In genomic region chr17:76562734-76563148, GRCh38 we compare ENCODE assay signal across 9 cellular contexts. TPM values are rescaled to one million over a fixed set of nuclear protein-coding genes. Genes with fewer than 3 reads are reported as not detected.
DNase-seq lines count a peak whose midpoint lies in the region; ATAC-seq and TF ChIP-seq lines count a peak whose summit lies in the region.
"Had no signal": no experiment of that assay in that cellular context is flagged by ENCODE, and none has a peak within 500 bp of the region (broad histone marks: within the 10 kb centered on the region; RNA-seq: fewer than 3 reads in every experiment).

No MANE protein-coding gene starts in this region.

- H3K79me2 ChIP-seq in smooth muscle cell (ENCODE audit: low read depth), result peaks cover 36% of the 10 kb centered on the region

- H3K4me1 ChIP-seq in smooth muscle cell (ENCODE audit: low read depth), result peaks cover 8% of the 10 kb centered on the region

- H3K9me3 ChIP-seq in smooth muscle cell (replicated peaks; ENCODE audit: low read depth), result no peaks in the 10 kb centered on the region

- H3K27ac ChIP-seq in smooth muscle cell (ENCODE audit: low read depth), result peak overlapping the region; percentile 36

- CTCF ChIA-PET in WTC11 (lab: Charles Lee), result no interaction called here

- peak overlapping the region; percentile 23 for H3K4me2 ChIP-seq in smooth muscle cell

- H3K4me3 Mint-ChIP-seq in WTC11, result no peak overlapping the region; the same call in 1 of the 2 replicates

- H4K20me1 ChIP-seq in smooth muscle cell (ENCODE audit: low read depth), result peaks cover 93% of the 10 kb centered on the region

- H3F3A ChIP-seq in smooth muscle cell (ENCODE audit: low read depth), result peaks cover 17% of the 10 kb centered on the region

- TF ChIP-seq CTCF in HFF-Myc (IDR thresholded peaks at IDR 0.05; ENCODE audit: low read depth, low read length, missing control alignments) (no peak), WTC11 (IDR thresholded peaks at IDR 0.05) (no peak), smooth muscle cell (IDR thresholded peaks at IDR 0.05; ENCODE audit: borderline replicate concordance, insufficient read depth, poor library complexity, severe bottlenecking) (no peak)

- DNase-seq in HFF-Myc (ENCODE audit: extremely low read depth, low read depth) (peak; percentile 88), WTC11 (ENCODE audit: low spot score) (no peak), fibroblast of peridontal ligament (ENCODE audit: extremely low read depth) (peak; percentile 90), smooth muscle cell (lab: John Stamatoyannopoulos, UW; ENCODE audit: unreplicated experiment) (no peak), NCI-H82 treated with DMSO at 0.1 percent for 48 hours (lab: John Stamatoyannopoulos, UW; ENCODE audit: unreplicated experiment) (no peak), NCI-H2171 (lab: John Stamatoyannopoulos, UW) (no peak)
- DNase-seq in activated CD4-positive, alpha-beta T cell treated with anti-CD3 and anti-CD28 coated beads, Interleukin-2, amount 50 U/mL, for 1 hour, result no peak
- DNase-seq: KG1 had no signal

- no peaks in the 10 kb centered on the region for H3K36me3 ChIP-seq in smooth muscle cell (ENCODE audit: low read depth)

- H3K9ac ChIP-seq in smooth muscle cell (ENCODE audit: low read depth), result no peak overlapping the region

- peaks cover 74% of the 10 kb centered on the region for H3K36me3 Mint-ChIP-seq in WTC11

- H3K9me3 Mint-ChIP-seq in WTC11, result no peaks in the 10 kb centered on the region

- H3K27me3 Mint-ChIP-seq in WTC11 (ENCODE audit: low read depth), result no peaks in the 10 kb centered on the region

- H2AFZ ChIP-seq in smooth muscle cell (ENCODE audit: low read depth), result no peak overlapping the region

- H3K4me1 Mint-ChIP-seq in WTC11, result peaks cover 61% of the 10 kb centered on the region

- no peaks in the 10 kb centered on the region for H3K27me3 ChIP-seq in smooth muscle cell (ENCODE audit: low read depth)

- H3K27ac Mint-ChIP-seq in WTC11, result peak overlapping the region; percentile 77

- WGBS in smooth muscle cell (ENCODE audit: low lambda C conversion rate), result 18% methylated on average over 6 of the region's 6 CpGs

- POLR2A ChIA-PET in WTC11 (lab: Charles Lee), result interaction anchor here (0.7 to 1.0 kb wide), 2 partner anchors 34 to 459 kb away, joined by 3 to 4 read pairs; partner anchors contain the start of gene EXOC7

- no peak for ATAC-seq in WTC11
- no peak for ATAC-seq in GM18511 (IDR thresholded peaks at IDR 0.05; ENCODE audit: unreplicated experiment)

- H3K4me3 ChIP-seq in HFF-Myc (replicated peaks; ENCODE audit: low read depth, low read length), result peak overlapping the region; percentile 86
- no peak overlapping the region for H3K4me3 ChIP-seq in smooth muscle cell

TF ChIP-seq in WTC11, 78 proteins besides CTCF, POLR2A, EP300 and RAD21:
- TF ChIP-seq CREM (CRISPR knock-in tag; IDR thresholded peaks at IDR 0.05), result no peak
- no peak for TF ChIP-seq ZNF416 (CRISPR knock-in tag; IDR thresholded peaks at IDR 0.05)
- no peak for TF ChIP-seq ZNF138 (CRISPR knock-in tag; conservative IDR thresholded peaks at IDR 0.05)
- TF ChIP-seq ZNF396 (CRISPR knock-in tag; IDR thresholded peaks at IDR 0.05; ENCODE audit: borderline replicate concordance), result no peak
- TF ChIP-seq KAT7 (CRISPR knock-in tag; IDR thresholded peaks at IDR 0.05; ENCODE audit: borderline replicate concordance), result no peak
- no peak for TF ChIP-seq ERG (CRISPR knock-in tag; IDR thresholded peaks at IDR 0.05)
- TF ChIP-seq TP53 (CRISPR knock-in tag; IDR thresholded peaks at IDR 0.05), result no peak
- TF ChIP-seq PRDM15 (CRISPR knock-in tag; IDR thresholded peaks at IDR 0.05), result no peak
- TF ChIP-seq CREB1 (CRISPR knock-in tag; IDR thresholded peaks at IDR 0.05), result no peak
- no peak for TF ChIP-seq EMX1 (CRISPR knock-in tag; IDR thresholded peaks at IDR 0.05)
- TF ChIP-seq ARID4B (CRISPR knock-in tag; IDR thresholded peaks at IDR 0.05; ENCODE audit: borderline replicate concordance), result no peak
- TF ChIP-seq MLX (CRISPR knock-in tag; IDR thresholded peaks at IDR 0.05), result no peak
- TF ChIP-seq TEAD1 (CRISPR knock-in tag; IDR thresholded peaks at IDR 0.05), result no peak

RNA-seq across cellular contexts. Expression of gene PRCD, which starts 22.9 kb away (rescaled TPM):
- 2.7 to 4.5 TPM (median 4.0 TPM) in 3 replicates for total RNA-seq in WTC11 (2021)
- 0.31 and 1.4 TPM in 2 replicates for total RNA-seq in smooth muscle cell
- polyA plus RNA-seq in smooth muscle cell, result 5.0 and 5.8 TPM in 2 replicates

RNA-seq across cellular contexts. Expression of gene ST6GALNAC2, which starts 22.9 kb away (rescaled TPM):
- total RNA-seq in WTC11 (2021) (0.30 TPM in 1 of 3 replicates, not detected in the others), smooth muscle cell (6.9 and 9.9 TPM in 2 replicates)
- polyA plus RNA-seq in smooth muscle cell, result 1.2 and 13.2 TPM in 2 replicates

RNA-seq across cellular contexts. Expression of gene CYGB, which starts 25.2 kb away (rescaled TPM):
- 3.6 to 5.3 TPM (median 5.1 TPM) in 3 replicates for total RNA-seq in WTC11 (2021)
- 4.9 and 13.9 TPM in 2 replicates for total RNA-seq in smooth muscle cell
- polyA plus RNA-seq in smooth muscle cell, result 20.5 and 22.2 TPM in 2 replicates

Comparison
In these comparisons a context has a peak if more than half of its experiments do, and no peak if none do; other contexts are left out.
1. DNase-seq: peak in HFF-Myc (single experiment) and fibroblast of peridontal ligament (single experiment); none in WTC11 (single experiment), smooth muscle cell (single experiment), NCI-H82 treated with DMSO at 0.1 percent for 48 hours (single experiment), NCI-H2171 (single experiment) and activated CD4-positive, alpha-beta T cell treated with anti-CD3 and anti-CD28 coated beads, Interleukin-2, amount 50 U/mL, for 1 hour (single experiment).